Comparison of ENCODE assay signal across 9 cellular contexts in the genomic region with DNA sequence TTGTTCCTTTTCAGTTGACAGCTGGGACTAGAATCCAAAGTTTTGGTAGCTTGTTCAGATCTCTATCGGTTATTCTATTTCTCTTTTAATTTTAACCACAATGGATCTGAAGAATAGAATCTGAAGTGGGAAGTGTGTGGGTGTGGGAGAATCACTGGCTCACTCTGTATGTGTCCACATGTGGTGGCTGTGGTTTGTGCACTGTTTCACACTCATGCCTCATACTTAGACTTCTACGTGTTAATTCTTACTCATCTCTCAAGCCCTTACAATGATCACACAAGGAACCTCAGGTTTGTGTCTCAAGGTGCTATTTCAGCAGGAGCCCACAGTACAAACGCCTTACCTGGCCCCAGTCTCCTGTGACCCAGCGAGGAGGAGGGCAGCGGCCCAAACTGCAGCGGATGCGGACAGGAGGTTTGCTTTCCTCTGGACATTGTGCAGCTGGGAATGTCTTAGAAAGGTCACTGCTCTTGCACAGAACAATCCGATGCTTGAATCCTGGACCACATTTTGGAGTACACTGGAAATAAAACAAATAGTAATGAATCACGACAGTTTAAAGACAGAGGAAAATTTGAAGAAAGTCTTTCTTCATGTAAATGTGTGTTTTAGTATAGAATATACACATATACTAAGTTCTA.
A peak's percentile ranks its signal among the peaks of the same experiment; 100 is the strongest.
DNase-seq lines count a peak whose midpoint lies in the region; ATAC-seq and TF ChIP-seq lines count a peak whose summit lies in the region.
"Had no signal": no experiment of that assay in that cellular context is flagged by ENCODE, and none has a peak within 500 bp of the region (broad histone marks: within the 10 kb centered on the region; RNA-seq: fewer than 3 reads in every experiment).

No MANE protein-coding gene starts in this region.

- peak; percentile 83 for DNase-seq in activated CD4-positive, alpha-beta T cell treated with anti-CD3 and anti-CD28 coated beads for 48 hours
- DNase-seq in skeletal muscle cell (ENCODE audit: low read depth) (peak; percentile 66), dorsolateral prefrontal cortex (no peak), UCSD-AML1 (lab: John Stamatoyannopoulos, UW; ENCODE audit: unreplicated experiment) (no peak), HuH-7 (ENCODE audit: low spot score) (no peak), pons (ENCODE audit: low spot score) (no peak)

- H3K27me3 ChIP-seq in dorsolateral prefrontal cortex: no peaks in the 10 kb centered on the region

- ATAC-seq in GM18502 (IDR thresholded peaks at IDR 0.05; ENCODE audit: poor library complexity, unreplicated experiment) (peak; percentile 100), HG02571 (IDR thresholded peaks at IDR 0.05; ENCODE audit: unreplicated experiment) (peak; percentile 97)
- ATAC-seq: HCT116 had no signal

- intact Hi-C loops in dorsolateral prefrontal cortex (cut with DNase I): no loop called here

- no peak overlapping the region for H3K27ac ChIP-seq in dorsolateral prefrontal cortex

- no peak for TF ChIP-seq CTCF in dorsolateral prefrontal cortex (IDR thresholded peaks at IDR 0.05 in 54 of 56, conservative IDR thresholded peaks at IDR 0.05 in 2 of 56; ENCODE audit: low read depth in 1 of 56, partially characterized antibody in 56 of 56)

- H3K4me3 ChIP-seq in skeletal muscle cell (ENCODE audit: low read depth, low read length) (no peak overlapping the region), dorsolateral prefrontal cortex (no peak overlapping the region)

Comparison
In these comparisons a context has a peak if more than half of its experiments do, and no peak if none do; other contexts are left out.
1. DNase-seq: peak in activated CD4-positive, alpha-beta T cell treated with anti-CD3 and anti-CD28 coated beads for 48 hours (single experiment) and skeletal muscle cell (single experiment); none in dorsolateral prefrontal cortex (0 of 10), UCSD-AML1 (single experiment), HuH-7 (single experiment) and pons (single experiment).